In the genomic region with DNA sequence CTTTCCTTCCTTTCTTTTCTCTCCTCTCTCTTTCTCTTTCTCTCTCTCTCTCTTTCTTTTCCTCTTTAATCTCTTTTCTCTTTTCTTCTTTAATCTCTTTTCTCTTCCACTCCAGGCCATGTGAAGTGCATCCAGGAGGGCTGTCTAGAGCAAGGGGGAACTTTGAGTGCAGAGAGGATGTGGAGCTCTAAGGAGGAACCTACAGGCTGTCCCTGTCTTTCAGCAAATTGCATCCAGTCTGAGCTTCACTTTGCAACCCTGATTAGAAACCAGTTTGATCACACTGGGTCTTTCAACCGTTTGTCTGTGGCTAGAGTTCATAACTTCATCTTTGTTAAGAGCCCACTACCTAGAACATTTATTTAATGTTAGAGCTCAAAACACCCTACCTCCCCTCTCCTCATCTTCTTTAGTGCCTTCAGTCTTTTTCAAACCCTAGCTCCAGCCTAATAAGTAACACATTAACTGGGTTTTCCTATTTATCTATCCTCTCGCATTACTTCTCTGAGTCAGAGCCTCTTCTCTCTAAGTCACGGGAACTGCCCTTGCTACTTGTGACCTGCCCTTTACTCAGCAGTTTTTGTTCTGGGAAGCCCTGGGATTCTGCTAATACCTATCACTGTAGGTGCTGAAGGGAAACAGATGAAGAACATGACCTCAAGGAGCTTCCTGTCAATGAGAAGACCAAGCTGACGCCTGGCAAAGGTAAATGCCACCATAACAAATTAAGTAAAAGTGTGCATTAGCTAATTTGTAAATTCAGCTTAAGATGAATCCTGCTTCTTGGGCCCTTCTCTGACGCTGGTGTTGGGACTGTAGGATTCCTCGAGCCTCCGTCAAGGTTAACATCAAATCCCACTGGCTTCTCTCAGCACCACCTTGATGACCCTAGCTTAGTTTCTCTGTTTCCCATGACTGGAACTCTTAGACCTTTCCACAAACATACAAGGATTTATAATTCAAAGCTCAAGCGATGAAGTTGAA, we compare ENCODE assay signal across 1 cellular context.
TF ChIP-seq lines count a peak whose summit lies in the region.

A gene with protein sequence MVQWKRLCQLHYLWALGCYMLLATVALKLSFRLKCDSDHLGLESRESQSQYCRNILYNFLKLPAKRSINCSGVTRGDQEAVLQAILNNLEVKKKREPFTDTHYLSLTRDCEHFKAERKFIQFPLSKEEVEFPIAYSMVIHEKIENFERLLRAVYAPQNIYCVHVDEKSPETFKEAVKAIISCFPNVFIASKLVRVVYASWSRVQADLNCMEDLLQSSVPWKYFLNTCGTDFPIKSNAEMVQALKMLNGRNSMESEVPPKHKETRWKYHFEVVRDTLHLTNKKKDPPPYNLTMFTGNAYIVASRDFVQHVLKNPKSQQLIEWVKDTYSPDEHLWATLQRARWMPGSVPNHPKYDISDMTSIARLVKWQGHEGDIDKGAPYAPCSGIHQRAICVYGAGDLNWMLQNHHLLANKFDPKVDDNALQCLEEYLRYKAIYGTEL (plus strand): TSS at position 507 of the 984 bp plus-strand sequence. CDS start 6,456 bp downstream, outside the sequence.

TF ChIP-seq in IMR-90, 13 proteins besides CTCF, POLR2A, EP300 and RAD21 (continued from another document):
- TF ChIP-seq, protein P1, sequence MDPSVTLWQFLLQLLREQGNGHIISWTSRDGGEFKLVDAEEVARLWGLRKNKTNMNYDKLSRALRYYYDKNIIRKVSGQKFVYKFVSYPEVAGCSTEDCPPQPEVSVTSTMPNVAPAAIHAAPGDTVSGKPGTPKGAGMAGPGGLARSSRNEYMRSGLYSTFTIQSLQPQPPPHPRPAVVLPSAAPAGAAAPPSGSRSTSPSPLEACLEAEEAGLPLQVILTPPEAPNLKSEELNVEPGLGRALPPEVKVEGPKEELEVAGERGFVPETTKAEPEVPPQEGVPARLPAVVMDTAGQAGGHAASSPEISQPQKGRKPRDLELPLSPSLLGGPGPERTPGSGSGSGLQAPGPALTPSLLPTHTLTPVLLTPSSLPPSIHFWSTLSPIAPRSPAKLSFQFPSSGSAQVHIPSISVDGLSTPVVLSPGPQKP (IDR thresholded peaks at IDR 0.05; ENCODE audit: borderline replicate concordance, low read depth, low read length), result no peak
- TF ChIP-seq, protein P2, sequence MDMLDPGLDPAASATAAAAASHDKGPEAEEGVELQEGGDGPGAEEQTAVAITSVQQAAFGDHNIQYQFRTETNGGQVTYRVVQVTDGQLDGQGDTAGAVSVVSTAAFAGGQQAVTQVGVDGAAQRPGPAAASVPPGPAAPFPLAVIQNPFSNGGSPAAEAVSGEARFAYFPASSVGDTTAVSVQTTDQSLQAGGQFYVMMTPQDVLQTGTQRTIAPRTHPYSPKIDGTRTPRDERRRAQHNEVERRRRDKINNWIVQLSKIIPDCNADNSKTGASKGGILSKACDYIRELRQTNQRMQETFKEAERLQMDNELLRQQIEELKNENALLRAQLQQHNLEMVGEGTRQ (IDR thresholded peaks at IDR 0.05; ENCODE audit: low read depth, low read length), result no peak
- no peak for TF ChIP-seq FOS (IDR thresholded peaks at IDR 0.05; ENCODE audit: low read depth, low read length)
